Comparison of ENCODE assay signal across 17 cellular contexts in genomic region chr2:241655516-241656189, GRCh38. TPM values are rescaled to one million over a fixed set of nuclear protein-coding genes. Genes with fewer than 3 reads are reported as not detected.
DNase-seq lines count a peak whose midpoint lies in the region; ATAC-seq and TF ChIP-seq lines count a peak whose summit lies in the region.
"Had no signal": no experiment of that assay in that cellular context is flagged by ENCODE, and none has a peak within 500 bp of the region (broad histone marks: within the 10 kb centered on the region; RNA-seq: fewer than 3 reads in every experiment).

No MANE protein-coding gene starts in this region.

- peaks cover 0 to 100% (median 44%) of the 10 kb centered on the region in 9 donors for H3K36me3 ChIP-seq in heart right ventricle
- peaks cover 58 to 100% (median 99%) of the 10 kb centered on the region in 4 donors for H3K36me3 ChIP-seq in stomach

- H3K4me3 Mint-ChIP-seq in activated CD8-positive, alpha-beta memory T cell treated with anti-CD3 and anti-CD28 coated beads, Interleukin-2, amount 10 ng/mL, durations not matched to agents 7 days and 5 days = no peak overlapping the region
- no peak overlapping the region for H3K4me3 Mint-ChIP-seq in type B pancreatic cell
- H3K4me3 Mint-ChIP-seq: CD14-positive monocyte; CD8-positive, alpha-beta T cell; HFFc6 had no signal

- H3K27ac ChIP-seq in right cardiac atrium (ENCODE audit: low read length) (peak overlapping the region; percentile 61), heart right ventricle (no peak overlapping the region), stomach (no peak overlapping the region)
- H3K27ac ChIP-seq: 22Rv1, HL-60 had no signal

- no peaks in the 10 kb centered on the region for H3K9me3 ChIP-seq in right cardiac atrium (ENCODE audit: control insufficient read depth, low read length)
- H3K9me3 ChIP-seq in heart right ventricle = no peaks in the 10 kb centered on the region
- H3K9me3 ChIP-seq in stomach = no peaks in the 10 kb centered on the region

- peaks cover 22% of the 10 kb centered on the region for H3K36me3 Mint-ChIP-seq in activated CD8-positive, alpha-beta memory T cell treated with anti-CD3 and anti-CD28 coated beads, Interleukin-2, amount 10 ng/mL, durations not matched to agents 7 days and 5 days
- H3K36me3 Mint-ChIP-seq in type B pancreatic cell = peaks cover 17% of the 10 kb centered on the region

- no peaks in the 10 kb centered on the region for H3K27me3 Mint-ChIP-seq in activated CD8-positive, alpha-beta memory T cell treated with anti-CD3 and anti-CD28 coated beads, Interleukin-2, amount 10 ng/mL, durations not matched to agents 7 days and 5 days
- no peaks in the 10 kb centered on the region for H3K27me3 Mint-ChIP-seq in type B pancreatic cell

- DNase-seq in activated CD8-positive, alpha-beta memory T cell treated with anti-CD3 and anti-CD28 coated beads, Interleukin-2, amount 10 ng/mL, durations not matched to agents 7 days and 5 days = no peak
- no peak for DNase-seq in activated CD8-positive, alpha-beta memory T cell treated with anti-CD3 and anti-CD28 coated beads, Interleukin-2, amount 50 U/mL, for 48 hours
- DNase-seq in right cardiac atrium (peak in 1 of 3 donors; percentile 22), heart right ventricle (no peak), myocyte (ENCODE audit: low read depth) (peak; percentile 12), type B pancreatic cell (ENCODE audit: extremely low spot score, unreplicated experiment) (no peak), HuH-7.5 (ENCODE audit: low spot score) (no peak), stomach (no peak)
- DNase-seq: CD8-positive, alpha-beta T cell; COR-L47; DND-41; GDM1; HCEC 1CT; HFFc6 had no signal

- H3K4me1 ChIP-seq in right cardiac atrium (ENCODE audit: control insufficient read depth, insufficient read depth, low read length) = no peaks in the 10 kb centered on the region
- H3K4me1 ChIP-seq in heart right ventricle = peaks cover 0 to 7% (median 0%) of the 10 kb centered on the region in 9 donors
- H3K4me1 ChIP-seq in stomach = no peaks in the 10 kb centered on the region

- H3K27ac Mint-ChIP-seq in activated CD8-positive, alpha-beta memory T cell treated with anti-CD3 and anti-CD28 coated beads, Interleukin-2, amount 10 ng/mL, durations not matched to agents 7 days and 5 days = peak overlapping the region; percentile 32
- H3K27ac Mint-ChIP-seq in type B pancreatic cell = peak overlapping the region; percentile 50
- H3K27ac Mint-ChIP-seq: CD8-positive, alpha-beta T cell; HFFc6 had no signal

- intact Hi-C loops in right cardiac atrium (cut with DNase I) = no loop called here
- intact Hi-C loops in heart right ventricle (cut with DNase I) = loop anchor here in 1 of 10 donors (10.0 kb wide), 1 partner anchor 801 kb away; no protein-coding TSS in a partner anchor
- intact Hi-C loops in stomach (cut with DNase I; ENCODE audit: low total_unique reads) = no loop called here

- no peak for TF ChIP-seq POLR2A in stomach (IDR thresholded peaks at IDR 0.05)

- CTCF ChIA-PET in activated CD8-positive, alpha-beta memory T cell treated with anti-CD3 and anti-CD28 coated beads, Interleukin-2, amount 10 ng/mL, durations not matched to agents 7 days and 5 days (lab: Charles Lee) = no interaction called here

- H3K9me3 Mint-ChIP-seq in activated CD8-positive, alpha-beta memory T cell treated with anti-CD3 and anti-CD28 coated beads, Interleukin-2, amount 10 ng/mL, durations not matched to agents 7 days and 5 days (ENCODE audit: low read depth) = no peaks in the 10 kb centered on the region
- H3K9me3 Mint-ChIP-seq in type B pancreatic cell = no peaks in the 10 kb centered on the region
- H3K9me3 Mint-ChIP-seq: CD14-positive monocyte; CD8-positive, alpha-beta T cell; HFFc6 had no signal

- TF ChIP-seq CTCF in heart right ventricle (IDR thresholded peaks at IDR 0.05) (no peak), type B pancreatic cell (conservative IDR thresholded peaks at IDR 0.05) (no peak), stomach (IDR thresholded peaks at IDR 0.05) (no peak)

- H3K27me3 ChIP-seq in right cardiac atrium (ENCODE audit: control insufficient read depth, insufficient read depth) = no peaks in the 10 kb centered on the region
- no peaks in the 10 kb centered on the region for H3K27me3 ChIP-seq in heart right ventricle
- no peaks in the 10 kb centered on the region for H3K27me3 ChIP-seq in stomach

- ATAC-seq in activated CD8-positive, alpha-beta memory T cell treated with anti-CD3 and anti-CD28 coated beads, Interleukin-2, amount 10 ng/mL, durations not matched to agents 7 days and 5 days = no peak
- ATAC-seq in right cardiac atrium = no peak
- no peak for ATAC-seq in heart right ventricle
- ATAC-seq: CD8-positive, alpha-beta T cell had no signal

- H3K4me3 ChIP-seq in right cardiac atrium (ENCODE audit: low read length) (no peak overlapping the region), heart right ventricle (no peak overlapping the region), stomach (no peak overlapping the region)

- WGBS in right cardiac atrium = 87% methylated on average over 17 of the region's 17 CpGs
- 89 to 90% methylated on average over 17 of the region's 17 CpGs for WGBS in heart right ventricle, 2 donors
- 90 to 93% (median 92%) methylated on average over 17 of the region's 17 CpGs for WGBS in stomach, 5 donors

- TF ChIP-seq EP300 in stomach (IDR thresholded peaks at IDR 0.05) = no peak

- no peaks in the 10 kb centered on the region for H3K4me1 Mint-ChIP-seq in activated CD8-positive, alpha-beta memory T cell treated with anti-CD3 and anti-CD28 coated beads, Interleukin-2, amount 10 ng/mL, durations not matched to agents 7 days and 5 days
- H3K4me1 Mint-ChIP-seq in type B pancreatic cell (ENCODE audit: unreplicated experiment) = no peaks in the 10 kb centered on the region
- H3K4me1 Mint-ChIP-seq: CD14-positive monocyte had no signal

RNA-seq across cellular contexts. Expression of gene ATG4B, which starts 18.2 kb away (rescaled TPM):
- 10 to 100 TPM; 91.4 to 95.3 TPM for total RNA-seq in activated CD8-positive, alpha-beta memory T cell treated with anti-CD3 and anti-CD28 coated beads, Interleukin-2, amount 10 ng/mL, durations not matched to agents 7 days and 5 days
- total RNA-seq in right cardiac atrium (10 to 100 TPM; 46.5 to 53.8 (median 47.5) TPM), heart right ventricle (10 to 100 TPM; 34.7 to 52.1 (median 41.2) TPM), myocyte (92.4 and 95.2 TPM in 2 replicates), type B pancreatic cell (ENCODE audit: low replicate concordance) (96.5 and 112 TPM in 2 replicates), stomach (100 to 1,000 TPM in 2 of 5 donors, 10 to 100 TPM in 3; 45.5 to 162 (median 98.5) TPM)
- polyA plus RNA-seq in right cardiac atrium (40.3 TPM), heart right ventricle (10 to 100 TPM; 51.1 to 55.7 TPM), stomach (10 to 100 TPM; 31.5 to 42.5 (median 36.7) TPM)
- polyA plus RNA-seq in myocyte (2012) = 99.3 TPM

RNA-seq across cellular contexts. Expression of gene THAP4, which starts 18.7 kb away (rescaled TPM):
- total RNA-seq in activated CD8-positive, alpha-beta memory T cell treated with anti-CD3 and anti-CD28 coated beads, Interleukin-2, amount 10 ng/mL, durations not matched to agents 7 days and 5 days = 10 to 100 TPM; 38.1 to 39.3 TPM
- 100 to 1,000 TPM in 1 of 4 donors, 10 to 100 TPM in 3; 74.2 to 103 (median 90.3) TPM for total RNA-seq in right cardiac atrium
- polyA plus RNA-seq in right cardiac atrium = 126 TPM
- total RNA-seq in heart right ventricle = 100 to 1,000 TPM in 1 of 10 donors, 10 to 100 TPM in 9; 68.7 to 101 (median 75.4) TPM
- 10 to 100 TPM; 80.7 to 92.5 TPM for polyA plus RNA-seq in heart right ventricle
- total RNA-seq in myocyte = 50.0 and 54.7 TPM in 2 replicates
- 53.1 TPM for polyA plus RNA-seq in myocyte (2012)
- 51.3 and 53.3 TPM in 2 replicates for total RNA-seq in type B pancreatic cell (ENCODE audit: low replicate concordance)
- total RNA-seq in stomach = 100 to 1,000 TPM in 1 of 5 donors, 10 to 100 TPM in 4; 16.0 to 172 (median 33.0) TPM
- polyA plus RNA-seq in stomach = 10 to 100 TPM; 53.8 to 64.1 (median 58.9) TPM

RNA-seq across cellular contexts. Expression of gene DTYMK, which starts 31.0 kb away (rescaled TPM):
- total RNA-seq in activated CD8-positive, alpha-beta memory T cell treated with anti-CD3 and anti-CD28 coated beads, Interleukin-2, amount 10 ng/mL, durations not matched to agents 7 days and 5 days = 10 to 100 TPM; 79.9 to 95.5 TPM
- 10 to 100 TPM in 1 of 4 donors, 1 to 10 TPM in 3; 7.3 to 11.4 (median 9.1) TPM for total RNA-seq in right cardiac atrium
- polyA plus RNA-seq in right cardiac atrium = 10.9 TPM
- 10 to 100 TPM in 3 of 10 donors, 1 to 10 TPM in 7; 6.4 to 12.4 (median 9.3) TPM for total RNA-seq in heart right ventricle
- 10 to 100 TPM in 1 of 2 donors, 1 to 10 TPM in 1; 9.2 to 18.5 TPM for polyA plus RNA-seq in heart right ventricle
- total RNA-seq in myocyte = 19.5 and 20.1 TPM in 2 replicates
- 26.2 TPM for polyA plus RNA-seq in myocyte (2012)
- 32.7 and 66.7 TPM in 2 replicates for total RNA-seq in type B pancreatic cell (ENCODE audit: low replicate concordance)
- 10 to 100 TPM in 3 of 5 donors, 1 to 10 TPM in 2; 3.5 to 50.0 (median 14.1) TPM for total RNA-seq in stomach
- polyA plus RNA-seq in stomach = 10 to 100 TPM; 16.5 to 29.9 (median 26.9) TPM

RNA-seq across cellular contexts. Expression of gene ING5, which starts 46.2 kb away (rescaled TPM):
- 10 to 100 TPM; 26.3 to 28.0 TPM for total RNA-seq in activated CD8-positive, alpha-beta memory T cell treated with anti-CD3 and anti-CD28 coated beads, Interleukin-2, amount 10 ng/mL, durations not matched to agents 7 days and 5 days
- 10 to 100 TPM; 20.8 to 21.7 (median 21.0) TPM for total RNA-seq in right cardiac atrium
- 25.6 TPM for polyA plus RNA-seq in right cardiac atrium
- total RNA-seq in heart right ventricle = 10 to 100 TPM; 10.4 to 24.6 (median 17.4) TPM
- 10 to 100 TPM; 19.0 to 49.9 TPM for polyA plus RNA-seq in heart right ventricle
- total RNA-seq in myocyte = 18.7 and 21.4 TPM in 2 replicates
- 23.5 TPM for polyA plus RNA-seq in myocyte (2012)
- total RNA-seq in type B pancreatic cell (ENCODE audit: low replicate concordance) = 37.6 and 48.8 TPM in 2 replicates
- total RNA-seq in stomach = 100 to 1,000 TPM in 2 of 5 donors, 10 to 100 TPM in 3; 29.0 to 160 (median 35.4) TPM
- polyA plus RNA-seq in stomach = 10 to 100 TPM; 19.9 to 39.0 (median 25.1) TPM
